ENCODE assay signal across 1 cellular context in genomic region chr16:75265911-75266701, GRCh38.
A peak's percentile ranks its signal among the peaks of the same experiment; 100 is the strongest.
TF ChIP-seq lines count a peak whose summit lies in the region.

No MANE protein-coding gene starts in this region.

TF ChIP-seq in H1, 55 proteins besides CTCF, POLR2A, EP300 and RAD21:
- TF ChIP-seq ASH2L (IDR thresholded peaks at IDR 0.05; ENCODE audit: low read length) = peak; percentile 71
- no peak for TF ChIP-seq SIRT6 (IDR thresholded peaks at IDR 0.05; ENCODE audit: low read length)
- TF ChIP-seq NRF1 (IDR thresholded peaks at IDR 0.05; ENCODE audit: low read depth, low read length) = peak; percentile 85
- 0 out of 4 replicates have a peak, but pooled peaks of 1 of the 2 experiments have one; percentile 9 for TF ChIP-seq HDAC2 (IDR thresholded peaks at IDR 0.05; ENCODE audit: borderline replicate concordance in 1 of 2, low read depth in 2 of 2, low read length in 2 of 2)
- no peak for TF ChIP-seq KDM5A (IDR thresholded peaks at IDR 0.05; ENCODE audit: low read length)
- no peak for TF ChIP-seq JUND (IDR thresholded peaks at IDR 0.05; ENCODE audit: low read length)
- TF ChIP-seq RBBP5 (IDR thresholded peaks at IDR 0.05; ENCODE audit: borderline replicate concordance, low read depth, low read length) = 0 out of 2 replicates have a peak, but pooled peaks have one; percentile 22
- 0 out of 2 replicates have a peak, but pooled peaks have one; percentile 11 for TF ChIP-seq TBP (IDR thresholded peaks at IDR 0.05; ENCODE audit: low read depth, low read length)
- peak; percentile 66 for TF ChIP-seq TAF1 (IDR thresholded peaks at IDR 0.05; ENCODE audit: low read depth, low read length)
- TF ChIP-seq ATF3 (IDR thresholded peaks at IDR 0.05; ENCODE audit: insufficient read depth, low read depth, low read length) = no peak
- peak; percentile 44 for TF ChIP-seq PHF8 (conservative IDR thresholded peaks at IDR 0.05; ENCODE audit: low read depth, low read length)
- TF ChIP-seq ZNF274 (IDR thresholded peaks at IDR 0.05; ENCODE audit: borderline replicate concordance, extremely low read depth, low read length) = no peak
- TF ChIP-seq KDM1A (IDR thresholded peaks at IDR 0.05; ENCODE audit: borderline replicate concordance, low read length) = 0 out of 2 replicates have a peak, but pooled peaks have one; percentile 12
